Comparison of ENCODE assay signal across 20 cellular contexts in the genomic region with DNA sequence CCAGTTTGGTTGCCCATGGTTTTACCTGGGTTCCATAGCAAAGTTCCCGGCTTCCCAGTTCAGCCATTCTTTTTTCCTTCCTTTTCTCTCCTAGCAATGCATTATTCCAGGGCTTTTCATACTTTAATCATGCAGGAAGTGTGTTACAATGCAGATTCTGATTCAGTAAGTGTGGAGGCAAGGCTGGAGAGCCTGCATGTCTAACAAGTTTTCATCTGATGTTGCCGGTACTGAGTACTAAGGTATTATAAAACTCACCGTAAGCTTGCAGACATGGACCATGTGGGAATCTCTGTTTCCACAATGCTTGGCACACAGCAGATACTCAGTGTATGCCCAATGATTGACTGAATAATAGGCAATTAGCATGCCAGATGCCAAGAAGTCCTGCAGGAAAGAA.
"Had no signal": no experiment of that assay in that cellular context is flagged by ENCODE, and none has a peak within 500 bp of the region (broad histone marks: within the 10 kb centered on the region; RNA-seq: fewer than 3 reads in every experiment).

No MANE protein-coding gene starts in this region.

- H3K27ac ChIP-seq: right atrium auricular region, thyroid gland, uterus had no signal

- ATAC-seq: activated CD8-positive, alpha-beta T cell treated with anti-CD3 and anti-CD28 coated beads for 36 hours; effector memory CD8-positive, alpha-beta T cell had no signal

- H3K9me3 ChIP-seq: thyroid gland had no signal

- H3K27me3 ChIP-seq: right atrium auricular region, thyroid gland, uterus had no signal

- H3K4me1 Mint-ChIP-seq: activated T-helper 17 cell treated with anti-CD3 and anti-CD28 coated beads, Interleukin-2, amount 50 U/mL, for 72 hours; nephron progenitor cell had no signal

- H3K27me3 Mint-ChIP-seq: activated CD8-positive, alpha-beta T cell treated with anti-CD3 and anti-CD28 coated beads for 36 hours; activated naive CD8-positive, alpha-beta T cell treated with anti-CD3 and anti-CD28 coated beads for 36 hours; progenitor cell of endocrine pancreas had no signal

- H3K27ac Mint-ChIP-seq: activated CD8-positive, alpha-beta T cell treated with anti-CD3 and anti-CD28 coated beads for 36 hours; activated naive CD8-positive, alpha-beta T cell treated with anti-CD3 and anti-CD28 coated beads for 36 hours; effector memory CD8-positive, alpha-beta T cell; nephron progenitor cell; progenitor cell of endocrine pancreas had no signal

- H3K4me3 Mint-ChIP-seq: activated CD8-positive, alpha-beta T cell treated with anti-CD3 and anti-CD28 coated beads for 36 hours; activated naive CD8-positive, alpha-beta T cell treated with anti-CD3 and anti-CD28 coated beads for 36 hours; activated T-helper 17 cell treated with anti-CD3 and anti-CD28 coated beads, Interleukin-2, amount 50 U/mL, for 72 hours; effector memory CD8-positive, alpha-beta T cell; nephron progenitor cell had no signal

- DNase-seq: activated CD4-positive, CD25-positive, alpha-beta regulatory T cell; activated CD8-positive, alpha-beta T cell treated with anti-CD3 and anti-CD28 coated beads for 36 hours; activated naive CD4-positive, alpha-beta T cell; activated naive CD8-positive, alpha-beta T cell treated with anti-CD3 and anti-CD28 coated beads for 36 hours; activated T-cell treated with anti-CD3 and anti-CD28 coated beads, Interleukin-2, amount 50 U/mL, for 1 hour; amniotic stem cell; caudate nucleus; effector memory CD8-positive, alpha-beta T cell; midbrain; nephron progenitor cell; occipital lobe; stimulated activated CD4-positive, alpha-beta T cell treated with anti-CD3 and anti-CD28 coated beads, Interleukin-2, amount 100 ng/mL, for 24 hours; stimulated activated naive CD4-positive, alpha-beta T cell treated with Interleukin-2 at 50 U/mL for 16 hours; T-helper 1 cell; T-helper 9 cell; thyroid gland; uterus had no signal

- H3K4me1 ChIP-seq: thyroid gland, uterus had no signal

- H3K4me3 ChIP-seq: right atrium auricular region, thyroid gland, uterus had no signal

- H3K36me3 ChIP-seq: right atrium auricular region, thyroid gland, uterus had no signal
